ENCODE assay signal across 15 cellular contexts in genomic region chr22:16558376-16558945, GRCh38. TPM values are rescaled to one million over a fixed set of nuclear protein-coding genes. Genes with fewer than 3 reads are reported as not detected.
"Had no signal": no experiment of that assay in that cellular context is flagged by ENCODE, and none has a peak within 500 bp of the region (broad histone marks: within the 10 kb centered on the region; RNA-seq: fewer than 3 reads in every experiment).

No MANE protein-coding gene starts in this region.

RNA-seq across cellular contexts. Expression of gene CCT8L2, which starts 34.1 kb away (rescaled TPM):
- total RNA-seq: activated CD4-positive, alpha-beta memory T cell treated with anti-CD3 and anti-CD28 coated beads, Interleukin-2, amount 10 ng/mL, durations not matched to agents 7 days and 5 days; activated CD4-positive, alpha-beta T cell treated with anti-CD3 and anti-CD28 coated beads for 36 hours; activated CD4-positive, alpha-beta T cell treated with anti-CD3 and anti-CD28 coated beads, Interleukin-2, amount 10 ng/mL, durations not matched to agents 7 days and 5 days; activated CD8-positive, alpha-beta memory T cell treated with anti-CD3 and anti-CD28 coated beads, Interleukin-2, amount 10 ng/mL, durations not matched to agents 7 days and 5 days; activated CD8-positive, alpha-beta T cell treated with anti-CD3 and anti-CD28 coated beads, Interleukin-2, amount 10 ng/mL, durations not matched to agents 7 days and 5 days; activated naive CD8-positive, alpha-beta T cell treated with anti-CD3 and anti-CD28 coated beads, Interleukin-2, amount 10 ng/mL, durations not matched to agents 7 days and 5 days; activated T-helper 2 cell treated with anti-CD3 and anti-CD28 coated beads, Interferon-gamma antibody, Interleukin-2, Interleukin-4, amounts not matched to agents 10 μg/mL and 5 μg/mL and 100 μg/mL, durations not matched to agents 14 hours and 24 hours and 36 hours; ascending aorta; bronchial epithelial cell; cardiac muscle cell; chondrocyte; T-helper 1 cell treated with Interleukin-12 subunit alpha and Interleukin-12 subunit beta and Interleukin-4 antibody, amounts not matched to agents 30 ng/mL and 1 ng/mL, for 36 hours; T-helper 2 cell treated with Interferon-gamma antibody and Interleukin-4, amounts not matched to agents 100 ng/mL and 5 ng/mL, for 36 hours; WTC11 had no signal
- polyA plus RNA-seq: adipose tissue, cardiac muscle cell had no signal
